10 cellular contexts compared by ENCODE assay signal in the genomic region with DNA sequence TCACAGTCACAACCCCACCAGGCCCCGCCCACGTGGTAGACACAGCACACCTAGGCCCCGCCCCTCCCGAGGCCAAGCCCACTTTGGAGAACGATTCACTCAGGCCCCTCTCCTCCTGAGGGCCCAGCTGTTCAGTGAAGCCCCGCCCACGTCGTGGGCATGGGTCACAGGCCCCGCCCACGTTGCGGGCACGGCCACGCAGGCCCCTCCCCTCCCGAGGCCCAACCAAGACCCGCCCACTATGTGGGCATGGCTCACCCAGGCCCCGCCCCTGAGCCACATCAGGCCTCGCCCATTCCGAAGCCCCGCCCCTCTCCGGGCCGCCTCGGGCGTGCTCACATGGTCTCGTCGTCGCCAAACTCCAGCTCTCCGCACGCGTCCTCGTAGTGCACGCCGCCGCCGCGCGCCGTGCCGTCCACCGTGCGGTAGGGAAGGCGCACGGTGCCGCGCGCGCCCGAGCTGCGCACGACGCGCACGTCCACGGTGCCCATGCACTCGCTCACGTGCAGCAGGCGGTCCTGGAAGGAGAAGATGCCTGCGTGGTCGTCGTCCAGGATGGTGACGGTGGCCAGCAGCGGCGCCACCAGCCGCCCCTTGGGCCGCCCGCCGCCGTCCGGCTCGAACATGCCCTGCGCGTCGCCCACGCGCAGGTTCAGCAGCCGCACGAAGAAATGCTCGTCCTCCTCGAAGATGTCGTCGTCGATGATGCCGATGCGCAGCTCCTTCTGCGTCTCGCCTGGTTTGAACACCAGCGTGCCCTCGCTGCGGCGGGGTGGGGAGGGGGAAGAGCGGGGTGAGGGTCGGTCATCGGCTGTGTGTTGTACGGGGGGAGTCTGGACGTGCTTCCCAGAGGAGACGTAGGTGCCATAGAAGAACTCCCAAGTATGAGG. TPM values are rescaled to one million over a fixed set of nuclear protein-coding genes. Genes with fewer than 3 reads are reported as not detected.
DNase-seq lines count a peak whose midpoint lies in the region; ATAC-seq and TF ChIP-seq lines count a peak whose summit lies in the region.
"Had no signal": no experiment of that assay in that cellular context is flagged by ENCODE, and none has a peak within 500 bp of the region (broad histone marks: within the 10 kb centered on the region; RNA-seq: fewer than 3 reads in every experiment).

No MANE protein-coding gene starts in this region.

- H3K4me3 Mint-ChIP-seq in HFFc6 = no peak overlapping the region

- DNase-seq in HPDE6-E6E7 (ENCODE audit: extremely low spot score) (peak; percentile 58), SK-N-DZ (ENCODE audit: low spot score) (peak; percentile 65), amniotic epithelial cell (ENCODE audit: low read depth) (peak; percentile 14), iPS DF 19.7 (ENCODE audit: low read depth, low spot score) (peak; percentile 77), spleen (no peak), HFFc6 (no peak)
- peak; percentile 77 for DNase-seq in stimulated activated CD4-positive, alpha-beta T cell treated with anti-CD3 and anti-CD28 coated beads, Interleukin-15, amount 100 ng/mL, for 24 hours

- no peaks in the 10 kb centered on the region; the same call in 1 of the 2 replicates for H3K9me3 Mint-ChIP-seq in HFFc6
- H3K9me3 Mint-ChIP-seq: stimulated activated naive CD8-positive, alpha-beta T cell treated with anti-CD3 and anti-CD28 coated beads, Interleukin-15, Interleukin-2, amounts not matched to agents 100 ng/mL and 50 ng/mL, for 24 hours had no signal

- H3K27me3 Mint-ChIP-seq in HFFc6 (ENCODE audit: insufficient read depth) = peaks cover 54% of the 10 kb centered on the region

- 8 to 23% (median 10%) methylated on average over 67 to 95 of the region's 95 CpGs for WGBS in spleen, 5 donors

- peaks cover 7% of the 10 kb centered on the region for H3K4me1 Mint-ChIP-seq in HFFc6 (ENCODE audit: low read depth)

- peaks cover 0 to 12% (median 0%) of the 10 kb centered on the region in 8 donors for H3K9me3 ChIP-seq in spleen

- H3K27ac ChIP-seq in spleen = no peak overlapping the region

- peak overlapping the region in 2 of 8 donors; percentile 10 to 50 for H3K4me3 ChIP-seq in spleen

- ATAC-seq in HG02870 (IDR thresholded peaks at IDR 0.05; ENCODE audit: unreplicated experiment) = no peak

- H3K36me3 ChIP-seq in spleen = no peaks in the 10 kb centered on the region

- no peak for TF ChIP-seq POLR2A in spleen (IDR thresholded peaks at IDR 0.05)

- H3K27ac Mint-ChIP-seq in HFFc6 = no peak overlapping the region
- H3K27ac Mint-ChIP-seq: stimulated activated naive CD8-positive, alpha-beta T cell treated with anti-CD3 and anti-CD28 coated beads, Interleukin-15, Interleukin-2, amounts not matched to agents 100 ng/mL and 50 ng/mL, for 24 hours had no signal

- H3K27me3 ChIP-seq in spleen (replicated peaks in 1 of 7) = peaks cover 5 to 91% (median 64%) of the 10 kb centered on the region in 7 donors

- intact Hi-C loops in spleen (cut with DNase I; ENCODE audit: low total_unique reads) = no loop called here

- no peak for TF ChIP-seq CTCF in spleen (IDR thresholded peaks at IDR 0.05 in 8 of 11, conservative IDR thresholded peaks at IDR 0.05 in 3 of 11)
- no peak for TF ChIP-seq CTCF in HFFc6 (IDR thresholded peaks at IDR 0.05)

- no peaks in the 10 kb centered on the region; the same call in 1 of the 2 replicates for H3K36me3 Mint-ChIP-seq in HFFc6 (ENCODE audit: low read depth)

- peaks cover 22 to 43% (median 39%) of the 10 kb centered on the region in 6 donors for H3K4me1 ChIP-seq in spleen

RNA-seq across cellular contexts. Expression of a gene that starts 24.0 kb away (rescaled TPM):
- 0.07 and 0.32 TPM in 2 replicates for polyA plus RNA-seq in SK-N-DZ (2014; cell fraction: cytosol; rRNA removed)
- polyA plus RNA-seq in SK-N-DZ (2014; cell fraction: nucleus; rRNA removed) = 0.66 TPM in 1 of 2 replicates, not detected in the other
- not detected for total RNA-seq in spleen
- polyA plus RNA-seq in spleen = under 1 TPM in 2 of 3 donors, not detected in 1; 0.02 to 0.19 TPM
- total RNA-seq in HFFc6 (2021; fragmentation: NEBNext Ultra II Directional; extraction: Animal tissue kit (Norgen Biotek cat#: 25700)) = not detected
- total RNA-seq: T-helper 1 cell treated with Interleukin-12 subunit alpha and Interleukin-12 subunit beta and Interleukin-4 antibody, amounts not matched to agents 30 ng/mL and 1 ng/mL, for 36 hours had no signal

RNA-seq across cellular contexts. Expression of a gene that starts 28.4 kb away (rescaled TPM):
- polyA plus RNA-seq in SK-N-DZ (2014; cell fraction: cytosol; rRNA removed) = 61.0 and 64.2 TPM in 2 replicates
- 48.3 and 60.9 TPM in 2 replicates for polyA plus RNA-seq in SK-N-DZ (2014; cell fraction: nucleus; rRNA removed)
- 10 to 100 TPM in 1 of 7 donors, 1 to 10 TPM in 6; 4.3 to 10.4 (median 8.1) TPM for total RNA-seq in spleen
- polyA plus RNA-seq in spleen = 1 to 10 TPM; 5.0 to 6.7 (median 6.2) TPM
- total RNA-seq in HFFc6 (2021; fragmentation: NEBNext Ultra II Directional; extraction: Animal tissue kit (Norgen Biotek cat#: 25700)) = 10 to 100 TPM; 34.1 to 50.3 (median 46.3) TPM
- total RNA-seq: T-helper 1 cell treated with Interleukin-12 subunit alpha and Interleukin-12 subunit beta and Interleukin-4 antibody, amounts not matched to agents 30 ng/mL and 1 ng/mL, for 36 hours had no signal

RNA-seq across cellular contexts. Expression of a gene that starts 36.3 kb away (rescaled TPM):
- 7.1 and 8.8 TPM in 2 replicates for polyA plus RNA-seq in SK-N-DZ (2014; cell fraction: cytosol; rRNA removed)
- polyA plus RNA-seq in SK-N-DZ (2014; cell fraction: nucleus; rRNA removed) = 34.9 and 43.2 TPM in 2 replicates
- total RNA-seq in spleen = 10 to 100 TPM in 2 of 7 donors, 1 to 10 TPM in 5; 3.9 to 12.4 (median 7.4) TPM
- polyA plus RNA-seq in spleen = 10 to 100 TPM; 15.0 to 36.3 (median 25.7) TPM
- 10 to 100 TPM; 11.1 to 13.6 (median 12.4) TPM for total RNA-seq in HFFc6 (2021; fragmentation: NEBNext Ultra II Directional; extraction: Animal tissue kit (Norgen Biotek cat#: 25700))

Comparison
In these comparisons a context has a peak if more than half of its experiments do, and no peak if none do; other contexts are left out.
1. DNase-seq: peak in HPDE6-E6E7 (single experiment), SK-N-DZ (single experiment), amniotic epithelial cell (single experiment), iPS DF 19.7 (single experiment) and stimulated activated CD4-positive, alpha-beta T cell treated with anti-CD3 and anti-CD28 coated beads, Interleukin-15, amount 100 ng/mL, for 24 hours (single experiment); none in spleen (single experiment) and HFFc6 (single experiment).